11 cellular contexts compared by ENCODE assay signal in genomic region chr16:19809121-19809635, GRCh38.
DNase-seq lines count a peak whose midpoint lies in the region; ATAC-seq, FAIRE-seq and TF ChIP-seq lines count a peak whose summit lies in the region.
"Had no signal": no experiment of that assay in that cellular context is flagged by ENCODE, and none has a peak within 500 bp of the region (broad histone marks: within the 10 kb centered on the region; RNA-seq: fewer than 3 reads in every experiment).

No MANE protein-coding gene starts in this region.

- no peaks in the 10 kb centered on the region for H3K36me3 ChIP-seq in HepG2 (replicated peaks in 1 of 2; ENCODE audit: control insufficient read depth in 1 of 2, insufficient read depth in 2 of 2, low read length in 2 of 2)

- WGBS in HepG2 (ENCODE audit: low lambda C conversion rate), result 51% methylated on average over 4 of the region's 4 CpGs

- no peak for TF ChIP-seq POLR2A in HepG2 (IDR thresholded peaks at IDR 0.05; ENCODE audit: insufficient read depth in 1 of 2, low read depth in 2 of 2, low read length in 2 of 2)

- no peak overlapping the region for H3K9ac ChIP-seq in HepG2 (ENCODE audit: insufficient read depth, low read depth, low read length)

- no TSS peak for BruUV-seq in HepG2 (replicated peaks; lab: Mats Ljungman, UMichigan)

- in situ Hi-C loops in KBM-7 (cut with MboI; ENCODE audit: low pct_unique_long_range_greater_than_20kb, low sequenced_read_pairs) (no loop called here), astrocyte of the spinal cord (cut with HindIII; ENCODE audit: low sequenced_read_pairs) (no loop called here), HepG2 (cut with HindIII; ENCODE audit: extremely low pct_ligation_motif_present, low pct_unique_long_range_greater_than_20kb) (no loop called here)

- peak; percentile 49 for FAIRE-seq in HepG2 (lab: Jason Lieb, UNC)

- no peaks in the 10 kb centered on the region for H3K79me2 ChIP-seq in HepG2 (ENCODE audit: insufficient read depth, low read length)

- no peaks in the 10 kb centered on the region for H3K27me3 ChIP-seq in HepG2 (ENCODE audit: control insufficient read depth in 1 of 2, insufficient read depth in 2 of 2, low read length in 2 of 2)

- H4K20me1 ChIP-seq in HepG2 (ENCODE audit: insufficient read depth, low read length), result no peaks in the 10 kb centered on the region

- DNase-seq in AML-193 (lab: John Stamatoyannopoulos, UW) (peak; percentile 27 to 46), KBM-7 (peak; percentile 72), astrocyte of the spinal cord (ENCODE audit: low read depth, low spot score) (peak; percentile 13), HepG2 (ENCODE audit: low spot score) (no peak), SHP77 (lab: John Stamatoyannopoulos, UW) (no peak), ecto neural progenitor cell (ENCODE audit: low spot score) (no peak)
- no peak for DNase-seq in activated naive CD4-positive, alpha-beta T cell treated with Interleukin-2 at 50 U/mL for 16 hours
- DNase-seq: activated effector memory CD4-positive, alpha-beta T cell treated with anti-CD3 and anti-CD28 coated beads, Interleukin-2, amount 50 U/mL, for 16 hours; MM.1S; NCI-H82 had no signal

- peaks cover 21% of the 10 kb centered on the region for H3K9me3 ChIP-seq in HepG2 (ENCODE audit: low read length)

- CTCF ChIA-PET in HepG2 (lab: Yijun Ruan, JAX; ENCODE audit: low intra/inter-chr PET ratio, low total read pairs), result no interaction called here

- no peak overlapping the region for H3K27ac ChIP-seq in HepG2 (ENCODE audit: extremely low read length, insufficient read depth, low read length)

- TF ChIP-seq CTCF in astrocyte of the spinal cord (IDR thresholded peaks at IDR 0.05; ENCODE audit: low read depth, low read length) (no peak), HepG2 (CRISPR knock-in tag; IDR thresholded peaks at IDR 0.05) (no peak)

- H2AFZ ChIP-seq in HepG2 (ENCODE audit: low read length), result no peak overlapping the region

- H3K4me2 ChIP-seq in HepG2 (ENCODE audit: low read depth, low read length), result no peak overlapping the region

- POLR2A ChIA-PET in HepG2 (lab: Yijun Ruan, JAX), result no interaction called here

- no peak for TF ChIP-seq RAD21 in HepG2 (CRISPR knock-in tag; IDR thresholded peaks at IDR 0.05)

- intact Hi-C loops in HepG2 (cut with micrococcal nuclease; ENCODE audit: unreplicated experiment), result no loop called here

- peaks cover 25% of the 10 kb centered on the region for H3K4me1 ChIP-seq in HepG2 (ENCODE audit: insufficient read depth, low read length)

- no peak; the same call in 2 of the 3 replicates for ATAC-seq in HepG2
- ATAC-seq in HG02870 (IDR thresholded peaks at IDR 0.05; ENCODE audit: unreplicated experiment), result no peak

- TF ChIP-seq EP300 in HepG2 (IDR thresholded peaks at IDR 0.05; ENCODE audit: low read depth in 2 of 2, low read length in 2 of 2), result no peak
- TF ChIP-seq EP300 in HepG2 (CRISPR knock-in tag; IDR thresholded peaks at IDR 0.05; ENCODE audit: borderline replicate concordance), result no peak

- H3K4me3 ChIP-seq in astrocyte of the spinal cord (ENCODE audit: low read depth, low read length) (no peak overlapping the region), HepG2 (replicated peaks in 1 of 3; ENCODE audit: insufficient read depth in 1 of 3, low read depth in 2 of 3, low read length in 3 of 3) (no peak overlapping the region)

TF ChIP-seq in HepG2, 621 proteins besides CTCF, POLR2A, EP300 and RAD21:
- TF ChIP-seq ZNF749 (CRISPR knock-in tag; IDR thresholded peaks at IDR 0.05; ENCODE audit: borderline replicate concordance), result no peak
- TF ChIP-seq CEBPB (IDR thresholded peaks at IDR 0.05; ENCODE audit: borderline replicate concordance, low read depth, low read length), result 0 out of 2 replicates have a peak, but pooled peaks have one; percentile 48
TF ChIP-seq in HepG2: peak in this region for 1.

Comparison
In these comparisons a context has a peak if more than half of its experiments do, and no peak if none do; other contexts are left out.
1. DNase-seq: peak in AML-193 (2 of 2), KBM-7 (single experiment) and astrocyte of the spinal cord (single experiment); none in HepG2 (single experiment), SHP77 (0 of 2), activated naive CD4-positive, alpha-beta T cell treated with Interleukin-2 at 50 U/mL for 16 hours (single experiment) and ecto neural progenitor cell (single experiment).